20 cellular contexts compared by ENCODE assay signal in the genomic region with DNA sequence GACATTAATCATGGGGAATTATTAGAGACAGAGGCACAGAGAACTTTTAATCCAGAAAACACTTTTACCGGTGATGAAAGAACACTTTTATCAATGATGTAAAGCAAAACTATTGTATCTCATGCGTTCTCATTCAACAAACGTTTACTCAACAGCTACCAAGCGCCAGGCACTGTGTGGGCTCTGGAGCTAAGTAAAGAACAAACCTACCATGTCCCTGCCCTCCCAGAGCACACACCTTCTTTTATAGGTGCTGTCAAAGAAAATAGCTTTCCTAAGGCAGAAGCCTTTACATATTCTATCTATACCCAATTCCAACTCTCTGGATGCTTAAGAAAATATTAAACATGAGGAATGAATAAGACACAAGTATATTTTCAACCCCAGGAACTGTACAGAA.
"Had no signal": no experiment of that assay in that cellular context is flagged by ENCODE, and none has a peak within 500 bp of the region (broad histone marks: within the 10 kb centered on the region; RNA-seq: fewer than 3 reads in every experiment).

No MANE protein-coding gene starts in this region.

- FAIRE-seq: endometrium had no signal

- H3K36me3 Mint-ChIP-seq: natural killer cell treated with Interleukin-12 subunit alpha and Interleukin-12 subunit beta and Interleukin-15 and Interleukin-18, amount 100 ng/mL, for 72 hours had no signal

- H3K9me3 Mint-ChIP-seq: activated CD4-positive, alpha-beta memory T cell treated with anti-CD3 and anti-CD28 coated beads, Interleukin-2, amount 10 ng/mL, durations not matched to agents 7 days and 5 days; activated T-helper 1 cell treated with anti-CD3 and anti-CD28 coated beads, Interleukin-12 subunit alpha, Interleukin-12 subunit beta, Interleukin-2, Interleukin-4 antibody, amounts not matched to agents 30 ng/mL and 10 ng/mL and 1 ng/mL, durations not matched to agents 14 hours and 24 hours and 36 hours; immature natural killer cell had no signal

- ATAC-seq: foreskin keratinocyte; natural killer cell treated with Interleukin-12 subunit alpha and Interleukin-12 subunit beta and Interleukin-15 and Interleukin-18, amount 100 ng/mL, for 72 hours; T-helper 17 cell had no signal

- H3K4me3 ChIP-seq: left lung, lung, spleen, tibial artery had no signal

- H3K27me3 Mint-ChIP-seq: activated CD4-positive, alpha-beta memory T cell treated with anti-CD3 and anti-CD28 coated beads, Interleukin-2, amount 10 ng/mL, durations not matched to agents 7 days and 5 days; activated CD4-positive, alpha-beta T cell treated with anti-CD3 and anti-CD28 coated beads, Interleukin-2, amount 10 ng/mL, durations not matched to agents 24 days and 14 days; activated naive CD8-positive, alpha-beta T cell treated with anti-CD3 and anti-CD28 coated beads, Interleukin-2, amount 50 U/mL, for 24 hours; natural killer cell treated with Interleukin-12 subunit alpha and Interleukin-12 subunit beta and Interleukin-15 and Interleukin-18, amount 100 ng/mL, for 72 hours; stimulated activated naive CD8-positive, alpha-beta T cell treated with anti-CD3 and anti-CD28 coated beads, Interleukin-15, amount 100 ng/mL, for 72 hours; T-helper 17 cell had no signal

- H3K4me3 Mint-ChIP-seq: activated CD4-positive, alpha-beta memory T cell treated with anti-CD3 and anti-CD28 coated beads, Interleukin-2, amount 10 ng/mL, durations not matched to agents 7 days and 5 days; activated CD4-positive, alpha-beta T cell treated with anti-CD3 and anti-CD28 coated beads, Interleukin-2, amount 10 ng/mL, durations not matched to agents 24 days and 14 days; activated T-helper 1 cell treated with anti-CD3 and anti-CD28 coated beads, Interleukin-12 subunit alpha, Interleukin-12 subunit beta, Interleukin-2, Interleukin-4 antibody, amounts not matched to agents 30 ng/mL and 10 ng/mL and 1 ng/mL, durations not matched to agents 14 hours and 24 hours and 36 hours; natural killer cell treated with Interleukin-12 subunit alpha and Interleukin-12 subunit beta and Interleukin-15 and Interleukin-18, amount 100 ng/mL, for 72 hours; T-helper 17 cell had no signal

- H3K27me3 ChIP-seq: foreskin keratinocyte, left lung, spleen, tibial artery had no signal

- H3K36me3 ChIP-seq: tibial artery had no signal

- H3K9me3 ChIP-seq: left lung, spleen, tibial artery had no signal

- H3K27ac ChIP-seq: foreskin keratinocyte, left lung, spleen, tibial artery had no signal

- DNase-seq: activated CD4-positive, alpha-beta memory T cell treated with anti-CD3 and anti-CD28 coated beads, Interleukin-2, amount 10 ng/mL, durations not matched to agents 7 days and 5 days; activated CD4-positive, alpha-beta T cell treated with anti-CD3 and anti-CD28 coated beads, Interleukin-2, amount 10 ng/mL, durations not matched to agents 24 days and 14 days; activated gamma-delta T cell; activated naive CD4-positive, alpha-beta T cell treated with anti-CD3 and anti-CD28 coated beads, Interleukin-2, amount 50 U/mL, for 16 hours; activated naive CD8-positive, alpha-beta T cell treated with anti-CD3 and anti-CD28 coated beads, Interleukin-2, amount 50 U/mL, for 24 hours; cerebellar nuclear complex; cortex of kidney; foreskin keratinocyte; left lung; spleen; stimulated activated CD4-positive, alpha-beta T cell treated with anti-CD3 and anti-CD28 coated beads, Interleukin-4, amount 100 ng/mL, for 1 hour; stimulated activated naive CD8-positive, alpha-beta T cell treated with anti-CD3 and anti-CD28 coated beads, Interleukin-15, amount 100 ng/mL, for 72 hours; T-helper 17 cell; tibial artery had no signal

- H3K27ac Mint-ChIP-seq: activated CD4-positive, alpha-beta memory T cell treated with anti-CD3 and anti-CD28 coated beads, Interleukin-2, amount 10 ng/mL, durations not matched to agents 7 days and 5 days; activated CD4-positive, alpha-beta T cell treated with anti-CD3 and anti-CD28 coated beads, Interleukin-2, amount 10 ng/mL, durations not matched to agents 24 days and 14 days; progenitor cell of endocrine pancreas; T-helper 17 cell had no signal

- H3K4me1 ChIP-seq: foreskin keratinocyte, left lung had no signal
